1 cellular context compared by ENCODE assay signal in the genomic region with DNA sequence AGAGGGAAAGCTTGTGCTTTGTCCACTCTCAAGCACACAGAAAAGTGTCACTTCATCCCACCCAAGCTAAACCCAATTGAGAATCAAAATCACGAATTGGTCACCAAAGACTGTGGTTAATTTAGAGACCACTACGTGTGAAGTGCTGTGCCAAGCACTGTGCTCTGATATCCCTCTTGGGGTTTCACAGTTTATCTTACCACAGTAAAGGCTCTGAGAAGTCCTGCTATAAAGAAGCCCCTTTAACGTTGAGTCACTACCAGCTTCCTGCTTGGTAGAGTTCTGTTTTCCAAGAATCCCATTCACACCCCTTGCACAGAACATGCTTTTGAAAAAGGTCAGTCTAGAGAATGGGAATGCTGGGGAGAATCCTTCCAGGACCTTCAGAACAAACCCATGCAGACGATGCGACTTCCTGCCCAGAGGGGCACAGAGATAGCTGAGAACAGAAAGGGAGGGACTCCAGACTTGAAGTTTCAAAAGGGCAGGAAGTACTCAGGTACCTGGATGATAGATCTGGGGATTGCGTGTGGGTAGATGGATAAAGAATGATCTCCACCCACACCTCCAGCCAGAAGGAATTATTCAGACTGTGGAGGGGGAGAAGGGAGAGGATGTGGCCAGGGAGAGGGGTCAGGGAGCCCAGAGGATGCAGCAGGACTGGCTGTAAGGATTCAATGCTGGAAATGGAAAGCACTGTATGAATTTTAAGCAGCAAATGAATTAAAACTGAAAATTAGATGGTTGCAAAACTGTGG.
TF ChIP-seq lines count a peak whose summit lies in the region.

No MANE protein-coding gene starts in this region.

TF ChIP-seq in HCT116, 20 proteins besides CTCF, POLR2A, EP300 and RAD21 (continued from another document):
- TF ChIP-seq, protein P1, sequence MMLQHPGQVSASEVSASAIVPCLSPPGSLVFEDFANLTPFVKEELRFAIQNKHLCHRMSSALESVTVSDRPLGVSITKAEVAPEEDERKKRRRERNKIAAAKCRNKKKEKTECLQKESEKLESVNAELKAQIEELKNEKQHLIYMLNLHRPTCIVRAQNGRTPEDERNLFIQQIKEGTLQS (IDR thresholded peaks at IDR 0.05): no peak
- no peak for TF ChIP-seq EZH2 (IDR thresholded peaks at IDR 0.05)
- no peak for TF ChIP-seq ZFX (IDR thresholded peaks at IDR 0.05)
- TF ChIP-seq SP1 (IDR thresholded peaks at IDR 0.05; ENCODE audit: low read depth): peak; percentile 53
- TF ChIP-seq TCF7L2 (IDR thresholded peaks at IDR 0.05; ENCODE audit: borderline replicate concordance, extremely low read depth, insufficient read depth, insufficient read length): no peak
